1 cellular context compared by ENCODE assay signal in the genomic region with DNA sequence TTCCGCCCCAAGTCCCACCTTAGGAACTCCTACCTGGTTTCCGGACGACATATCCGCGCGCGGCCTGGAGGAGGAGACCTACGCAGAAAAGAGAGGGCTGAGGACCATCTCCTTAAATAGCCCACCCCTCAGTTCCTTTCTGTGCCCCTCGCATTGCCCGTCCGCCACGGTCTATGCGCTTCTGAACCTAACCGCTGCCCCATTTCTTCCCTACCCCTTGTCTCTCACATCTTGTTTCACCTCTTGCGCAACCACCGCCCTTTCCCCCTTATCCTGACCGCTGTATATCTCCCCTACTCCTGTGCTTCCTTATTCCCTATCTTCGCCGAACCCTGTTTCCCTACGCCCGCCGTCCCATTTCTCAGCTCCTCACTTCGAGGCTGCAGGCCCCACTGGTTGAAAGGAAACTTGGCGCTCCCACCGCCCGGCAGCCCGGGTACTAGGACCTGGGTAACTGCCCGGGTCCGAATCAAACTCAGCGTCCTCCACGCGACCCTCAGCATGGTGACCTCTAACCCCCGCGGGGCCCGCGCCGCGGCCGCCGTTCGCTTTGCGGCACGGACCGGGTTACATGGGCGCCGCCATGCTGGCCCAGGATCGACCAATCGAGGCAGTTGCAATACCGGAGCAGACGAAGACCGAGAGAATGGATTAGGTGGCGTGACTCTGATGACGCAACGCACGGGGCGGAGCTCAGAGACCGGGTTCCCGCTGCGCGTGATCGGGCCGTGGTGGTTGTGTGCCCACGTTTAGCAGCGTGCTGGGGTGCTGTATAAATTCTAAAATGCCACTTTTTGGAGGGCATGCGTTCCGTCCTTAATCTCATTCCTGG.
TF ChIP-seq lines count a peak whose summit lies in the region.

MRPS15 (minus strand) TSS at position 612 of the 832 bp plus-strand sequence; CDS start at position 503, 109 bp downstream.

TF ChIP-seq in GM12878, 131 proteins besides CTCF, POLR2A, EP300 and RAD21 (continued from another document):
- TF ChIP-seq BCLAF1 (IDR thresholded peaks at IDR 0.05): no peak
- no peak for TF ChIP-seq TCF3 (IDR thresholded peaks at IDR 0.05; ENCODE audit: borderline replicate concordance, insufficient read depth, low read depth, low read length)
- no peak for TF ChIP-seq HDAC6 (IDR thresholded peaks at IDR 0.05; ENCODE audit: unreplicated experiment)
- TF ChIP-seq, protein P1, sequence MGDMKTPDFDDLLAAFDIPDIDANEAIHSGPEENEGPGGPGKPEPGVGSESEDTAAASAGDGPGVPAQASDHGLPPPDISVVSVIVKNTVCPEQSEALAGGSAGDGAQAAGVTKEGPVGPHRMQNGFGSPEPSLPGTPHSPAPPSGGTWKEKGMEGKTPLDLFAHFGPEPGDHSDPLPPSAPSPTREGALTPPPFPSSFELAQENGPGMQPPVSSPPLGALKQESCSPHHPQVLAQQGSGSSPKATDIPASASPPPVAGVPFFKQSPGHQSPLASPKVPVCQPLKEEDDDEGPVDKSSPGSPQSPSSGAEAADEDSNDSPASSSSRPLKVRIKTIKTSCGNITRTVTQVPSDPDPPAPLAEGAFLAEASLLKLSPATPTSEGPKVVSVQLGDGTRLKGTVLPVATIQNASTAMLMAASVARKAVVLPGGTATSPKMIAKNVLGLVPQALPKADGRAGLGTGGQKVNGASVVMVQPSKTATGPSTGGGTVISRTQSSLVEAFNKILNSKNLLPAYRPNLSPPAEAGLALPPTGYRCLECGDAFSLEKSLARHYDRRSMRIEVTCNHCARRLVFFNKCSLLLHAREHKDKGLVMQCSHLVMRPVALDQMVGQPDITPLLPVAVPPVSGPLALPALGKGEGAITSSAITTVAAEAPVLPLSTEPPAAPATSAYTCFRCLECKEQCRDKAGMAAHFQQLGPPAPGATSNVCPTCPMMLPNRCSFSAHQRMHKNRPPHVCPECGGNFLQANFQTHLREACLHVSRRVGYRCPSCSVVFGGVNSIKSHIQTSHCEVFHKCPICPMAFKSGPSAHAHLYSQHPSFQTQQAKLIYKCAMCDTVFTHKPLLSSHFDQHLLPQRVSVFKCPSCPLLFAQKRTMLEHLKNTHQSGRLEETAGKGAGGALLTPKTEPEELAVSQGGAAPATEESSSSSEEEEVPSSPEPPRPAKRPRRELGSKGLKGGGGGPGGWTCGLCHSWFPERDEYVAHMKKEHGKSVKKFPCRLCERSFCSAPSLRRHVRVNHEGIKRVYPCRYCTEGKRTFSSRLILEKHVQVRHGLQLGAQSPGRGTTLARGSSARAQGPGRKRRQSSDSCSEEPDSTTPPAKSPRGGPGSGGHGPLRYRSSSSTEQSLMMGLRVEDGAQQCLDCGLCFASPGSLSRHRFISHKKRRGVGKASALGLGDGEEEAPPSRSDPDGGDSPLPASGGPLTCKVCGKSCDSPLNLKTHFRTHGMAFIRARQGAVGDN (IDR thresholded peaks at IDR 0.05): peak; percentile 89
- peak; percentile 93 for TF ChIP-seq RELA (IDR thresholded peaks at IDR 0.05; ENCODE audit: borderline replicate concordance, partially characterized antibody)
- TF ChIP-seq IKZF2 (IDR thresholded peaks at IDR 0.05): no peak
- peak; percentile 64; the same call in 1 of the 2 replicates for TF ChIP-seq LARP7 (IDR thresholded peaks at IDR 0.05)
- no peak for TF ChIP-seq ZZZ3 (IDR thresholded peaks at IDR 0.05; ENCODE audit: control insufficient read depth, insufficient read length, low read depth)
- no peak for TF ChIP-seq MYB (IDR thresholded peaks at IDR 0.05; ENCODE audit: borderline replicate concordance, low read depth, low read length)
- peak; percentile 68; the same call in 1 of the 2 replicates for TF ChIP-seq TCF12 (IDR thresholded peaks at IDR 0.05; ENCODE audit: low read depth, low read length)
